In the genomic region with DNA sequence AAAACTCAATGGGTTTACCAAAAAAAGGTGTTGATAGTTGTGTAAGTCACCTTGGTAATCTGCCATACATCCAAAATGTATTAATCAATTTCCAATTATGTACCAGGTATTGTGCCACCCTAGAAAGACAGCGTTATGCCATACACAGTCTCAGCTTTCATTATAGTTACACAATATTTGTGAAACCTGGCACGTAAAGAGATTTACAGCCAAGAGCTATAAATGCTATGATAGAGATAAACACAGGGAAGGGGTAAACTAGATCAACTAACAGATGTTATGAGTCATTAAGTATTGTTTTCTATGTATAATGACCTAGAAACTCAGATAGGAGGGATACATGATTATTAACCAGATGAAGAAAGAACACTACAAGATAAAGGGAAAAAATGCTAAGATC, we compare ENCODE assay signal across 26 cellular contexts.
DNase-seq lines count a peak whose midpoint lies in the region; ATAC-seq, FAIRE-seq and TF ChIP-seq lines count a peak whose summit lies in the region.
"Had no signal": no experiment of that assay in that cellular context is flagged by ENCODE, and none has a peak within 500 bp of the region (broad histone marks: within the 10 kb centered on the region; RNA-seq: fewer than 3 reads in every experiment).

No MANE protein-coding gene starts in this region.

- POLR2A ChIA-PET in GM12878 (lab: Charles Lee), result no interaction called here

- no peaks in the 10 kb centered on the region for H3K9me3 ChIP-seq in GM12878 (replicated peaks; ENCODE audit: control insufficient read depth, insufficient read depth, low read length)
- H3K9me3 ChIP-seq: MG63, Peyer's patch had no signal

- H3K36me3 Mint-ChIP-seq in activated naive CD8-positive, alpha-beta T cell treated with anti-CD3 and anti-CD28 coated beads, Interleukin-2, amount 50 U/mL, for 24 hours (ENCODE audit: low read depth), result no peaks in the 10 kb centered on the region
- H3K36me3 Mint-ChIP-seq: T-cell had no signal

- H3K9me3 Mint-ChIP-seq in activated naive CD8-positive, alpha-beta T cell treated with anti-CD3 and anti-CD28 coated beads, Interleukin-2, amount 50 U/mL, for 24 hours, result peaks cover 10% of the 10 kb centered on the region
- H3K9me3 Mint-ChIP-seq: GM23338 had no signal

- H3K27me3 ChIP-seq in GM12878 (replicated peaks in 1 of 2; ENCODE audit: control insufficient read depth in 2 of 2, insufficient read depth in 2 of 2, low read length in 1 of 2), result no peaks in the 10 kb centered on the region
- no peaks in the 10 kb centered on the region for H3K27me3 ChIP-seq in mesendoderm (ENCODE audit: insufficient read depth, low read length, poor library complexity)
- H3K27me3 ChIP-seq: MG63, Peyer's patch had no signal

- H4K5ac ChIP-seq in mesendoderm (ENCODE audit: low read length), result no peak overlapping the region

- H3K4ac ChIP-seq in mesendoderm (ENCODE audit: low read depth, low read length), result no peak overlapping the region

- TF ChIP-seq EP300 in GM12878 (IDR thresholded peaks at IDR 0.05; ENCODE audit: borderline replicate concordance in 1 of 2, control insufficient read depth in 1 of 2, low read depth in 2 of 2, low read length in 2 of 2), result no peak

- H3K9ac ChIP-seq in GM12878 (ENCODE audit: control insufficient read depth, insufficient read depth, low read length) (no peak overlapping the region), mesendoderm (ENCODE audit: low read length) (no peak overlapping the region)

- H3K27ac ChIP-seq in GM12878 (ENCODE audit: control insufficient read depth, insufficient read depth) (no peak overlapping the region), mesendoderm (ENCODE audit: low read depth, low read length) (no peak overlapping the region)
- H3K27ac ChIP-seq: C4-2B, Peyer's patch had no signal

- H2AK5ac ChIP-seq in mesendoderm (ENCODE audit: low read length), result no peak overlapping the region

- 23% methylated on average over 2 of the region's 2 CpGs for WGBS in GM12878 (ENCODE audit: insufficient coverage, insufficient replicate concordance, low lambda C conversion rate, missing lambda C conversion rate)
- no CpG with 5 or more reads among the region's 2 CpGs for WGBS in mesendoderm (ENCODE audit: extremely low coverage, insufficient coverage, low lambda C conversion rate)

- H3K4me3 ChIP-seq in GM12878 (no peak overlapping the region), mesendoderm (ENCODE audit: low read length) (no peak overlapping the region)
- H3K4me3 ChIP-seq: GM23338, MG63, Peyer's patch had no signal

- H3K18ac ChIP-seq in mesendoderm (ENCODE audit: low read length), result peak overlapping the region; percentile 75

- H3K79me2 ChIP-seq in GM12878 (ENCODE audit: control insufficient read depth, insufficient read depth, low read length) (no peaks in the 10 kb centered on the region), mesendoderm (ENCODE audit: control insufficient read depth, insufficient read depth, low read length) (no peaks in the 10 kb centered on the region)

- H3K4me2 ChIP-seq in GM12878 (ENCODE audit: control insufficient read depth, insufficient read depth) (no peak overlapping the region), mesendoderm (ENCODE audit: low read length) (no peak overlapping the region)
- H3K4me2 ChIP-seq: GM23338 had no signal

- no peaks in the 10 kb centered on the region for H3K4me1 Mint-ChIP-seq in activated naive CD8-positive, alpha-beta T cell treated with anti-CD3 and anti-CD28 coated beads, Interleukin-2, amount 50 U/mL, for 24 hours
- H3K4me1 Mint-ChIP-seq: CD8-positive, alpha-beta memory T cell; GM23338; T-cell had no signal

- intact Hi-C loops in GM12878 (cut with micrococcal nuclease; ENCODE audit: unreplicated experiment), result no loop called here

- no peak overlapping the region for H3K56ac ChIP-seq in mesendoderm (ENCODE audit: low read length)

- TF ChIP-seq POLR2A in GM12878 (IDR thresholded peaks at IDR 0.05; ENCODE audit: low read depth, low read length), result no peak

- in situ Hi-C loops in GM12878 (cut with MboI), result no loop called here

- TF ChIP-seq CTCF in GM12878 (IDR thresholded peaks at IDR 0.05 in 2 of 3, conservative IDR thresholded peaks at IDR 0.05 in 1 of 3; ENCODE audit: control insufficient read depth in 2 of 3, extremely low read depth in 1 of 3, insufficient read depth in 1 of 3, low read depth in 3 of 3, low read length in 3 of 3), result no peak

- H2BK120ac ChIP-seq in mesendoderm (ENCODE audit: low read depth, low read length), result no peak overlapping the region

- H2BK5ac ChIP-seq in mesendoderm (ENCODE audit: low read length), result no peak overlapping the region

- H4K8ac ChIP-seq in mesendoderm (ENCODE audit: low read depth, low read length), result no peak overlapping the region

- SMC1A ChIA-PET in GM12878 (lab: Charles Lee; ENCODE audit: uncharacterized antibody, unreplicated experiment), result no interaction called here

- no peaks in the 10 kb centered on the region for H3K27me3 Mint-ChIP-seq in activated naive CD8-positive, alpha-beta T cell treated with anti-CD3 and anti-CD28 coated beads, Interleukin-2, amount 50 U/mL, for 24 hours
- H3K27me3 Mint-ChIP-seq: CD8-positive, alpha-beta memory T cell; T-cell had no signal

- RAD21 ChIA-PET in GM12878 (lab: Charles Lee; ENCODE audit: unreplicated experiment), result interaction anchor here (1.5 kb wide), 1 partner anchor 38 kb away, joined by 3 read pairs; no protein-coding TSS in a partner anchor

- no peak overlapping the region for H3K23ac ChIP-seq in mesendoderm (ENCODE audit: low read length)

- no peak overlapping the region for H3K4me3 Mint-ChIP-seq in activated naive CD8-positive, alpha-beta T cell treated with anti-CD3 and anti-CD28 coated beads, Interleukin-2, amount 50 U/mL, for 24 hours
- H3K4me3 Mint-ChIP-seq: CD8-positive, alpha-beta memory T cell; GM23338; T-cell had no signal

- H3K79me1 ChIP-seq in mesendoderm (ENCODE audit: low read length), result no peaks in the 10 kb centered on the region

- no peak overlapping the region for H3K27ac Mint-ChIP-seq in activated naive CD8-positive, alpha-beta T cell treated with anti-CD3 and anti-CD28 coated beads, Interleukin-2, amount 50 U/mL, for 24 hours
- H3K27ac Mint-ChIP-seq: CD8-positive, alpha-beta memory T cell; GM23338; T-cell had no signal

- CTCF ChIA-PET in GM12878 (lab: Yijun Ruan, JAX), result no interaction called here

- H3K36me3 ChIP-seq in GM12878 (ENCODE audit: control insufficient read depth in 2 of 2, insufficient read depth in 2 of 2, low read length in 1 of 2) (no peaks in the 10 kb centered on the region), mesendoderm (ENCODE audit: control insufficient read depth, insufficient read depth, low read length) (no peaks in the 10 kb centered on the region)
- H3K36me3 ChIP-seq: MG63, Peyer's patch had no signal

- peak; percentile 27; the same call in 2 of the 3 replicates for ATAC-seq in GM12878
- ATAC-seq in GM18498 (IDR thresholded peaks at IDR 0.05; ENCODE audit: unreplicated experiment), result no peak
- no peak for ATAC-seq in activated naive CD8-positive, alpha-beta T cell treated with anti-CD3 and anti-CD28 coated beads, Interleukin-2, amount 50 U/mL, for 24 hours
- ATAC-seq: GM23338, HCT116, SK-N-SH treated with all-trans-retinoic acid at 6 μM for 48 hours, T-cell had no signal

- DNase-seq in ELR (ENCODE audit: low read depth) (peak; percentile 32), LHCN-M2 (ENCODE audit: low read depth) (peak; percentile 29), GM12878 (ENCODE audit: low read depth, low spot score) (no peak), mesendoderm (no peak), NCI-H187 treated with DMSO at 0.1 percent for 48 hours (lab: John Stamatoyannopoulos, UW) (no peak)
- DNase-seq in activated naive CD8-positive, alpha-beta T cell treated with anti-CD3 and anti-CD28 coated beads, Interleukin-2, amount 50 U/mL, for 24 hours, result no peak
- DNase-seq: Calu3; CD8-positive, alpha-beta memory T cell; DMS53; GF-D8; KG1; MG63; NCI-H1048; NCI-H1436; NCI-H1930; NCI-H345; NCI-H524; NCI-H82; Peyer's patch; T-cell had no signal

- H2BK15ac ChIP-seq in mesendoderm (replicated peaks; ENCODE audit: low read depth), result peak overlapping the region; percentile 36

- H4K20me1 ChIP-seq in GM12878 (ENCODE audit: control insufficient read depth, insufficient read depth), result no peaks in the 10 kb centered on the region

- no peak overlapping the region for H2AFZ ChIP-seq in GM12878 (ENCODE audit: control insufficient read depth, low read depth, low read length)
- H2AFZ ChIP-seq: GM23338 had no signal

- TF ChIP-seq RAD21 in GM12878 (IDR thresholded peaks at IDR 0.05; ENCODE audit: insufficient read depth, low read depth, low read length), result no peak

- no TSS peak for BruUV-seq in GM12878 (replicated peaks; lab: Mats Ljungman, UMichigan)

- H3K4me1 ChIP-seq in GM12878 (ENCODE audit: control insufficient read depth, insufficient read depth, low read length), result no peaks in the 10 kb centered on the region
- no peaks in the 10 kb centered on the region for H3K4me1 ChIP-seq in mesendoderm (ENCODE audit: control insufficient read depth, low read depth, low read length)
- H3K4me1 ChIP-seq: Peyer's patch had no signal

- no peak for FAIRE-seq in GM12878 (lab: Jason Lieb, UNC)
- FAIRE-seq: A204.1 had no signal

TF ChIP-seq in GM12878, 131 proteins besides CTCF, POLR2A, EP300 and RAD21 (continues in another document):
- no peak for TF ChIP-seq JUND (IDR thresholded peaks at IDR 0.05; ENCODE audit: low read depth, low read length)
- no peak for TF ChIP-seq MTA3 (IDR thresholded peaks at IDR 0.05; ENCODE audit: borderline replicate concordance, low read length)
- no peak for TF ChIP-seq NFYA (IDR thresholded peaks at IDR 0.05; ENCODE audit: borderline replicate concordance, low read depth, low read length)
- no peak for TF ChIP-seq MAX (IDR thresholded peaks at IDR 0.05; ENCODE audit: low read depth, low read length)
- no peak for TF ChIP-seq ZZZ3 (IDR thresholded peaks at IDR 0.05; ENCODE audit: control insufficient read depth, insufficient read length, low read depth)
- no peak for TF ChIP-seq SRF (IDR thresholded peaks at IDR 0.05; ENCODE audit: low read depth in 2 of 2, low read length in 2 of 2)
- TF ChIP-seq RFX5 (IDR thresholded peaks at IDR 0.05; ENCODE audit: low read depth, low read length), result no peak

Comparison
In these comparisons a context has a peak if more than half of its experiments do, and no peak if none do; other contexts are left out.
1. DNase-seq: peak in ELR (single experiment) and LHCN-M2 (single experiment); none in GM12878 (single experiment), mesendoderm (single experiment), NCI-H187 treated with DMSO at 0.1 percent for 48 hours (single experiment) and activated naive CD8-positive, alpha-beta T cell treated with anti-CD3 and anti-CD28 coated beads, Interleukin-2, amount 50 U/mL, for 24 hours (single experiment).